ENCODE assay signal across 1 cellular context in genomic region chr7:117250801-117251200, GRCh38.
TF ChIP-seq lines count a peak whose summit lies in the region.

No MANE protein-coding gene starts in this region.

TF ChIP-seq in SK-N-SH, 30 proteins besides CTCF, POLR2A, EP300 and RAD21 (continued from another document):
- no peak for TF ChIP-seq CHD2 (IDR thresholded peaks at IDR 0.05; ENCODE audit: low read length, partially characterized antibody)
- TF ChIP-seq NRF1 (IDR thresholded peaks at IDR 0.05; ENCODE audit: low read depth, low read length): no peak
- TF ChIP-seq RCOR1 (IDR thresholded peaks at IDR 0.05; ENCODE audit: low read length): no peak
- no peak for TF ChIP-seq FOXJ3 (CRISPR knock-in tag; IDR thresholded peaks at IDR 0.05)
- TF ChIP-seq MAX (IDR thresholded peaks at IDR 0.05; ENCODE audit: low read depth): no peak
- no peak for TF ChIP-seq ELF1 (IDR thresholded peaks at IDR 0.05)
